9 cellular contexts compared by ENCODE assay signal in the genomic region with DNA sequence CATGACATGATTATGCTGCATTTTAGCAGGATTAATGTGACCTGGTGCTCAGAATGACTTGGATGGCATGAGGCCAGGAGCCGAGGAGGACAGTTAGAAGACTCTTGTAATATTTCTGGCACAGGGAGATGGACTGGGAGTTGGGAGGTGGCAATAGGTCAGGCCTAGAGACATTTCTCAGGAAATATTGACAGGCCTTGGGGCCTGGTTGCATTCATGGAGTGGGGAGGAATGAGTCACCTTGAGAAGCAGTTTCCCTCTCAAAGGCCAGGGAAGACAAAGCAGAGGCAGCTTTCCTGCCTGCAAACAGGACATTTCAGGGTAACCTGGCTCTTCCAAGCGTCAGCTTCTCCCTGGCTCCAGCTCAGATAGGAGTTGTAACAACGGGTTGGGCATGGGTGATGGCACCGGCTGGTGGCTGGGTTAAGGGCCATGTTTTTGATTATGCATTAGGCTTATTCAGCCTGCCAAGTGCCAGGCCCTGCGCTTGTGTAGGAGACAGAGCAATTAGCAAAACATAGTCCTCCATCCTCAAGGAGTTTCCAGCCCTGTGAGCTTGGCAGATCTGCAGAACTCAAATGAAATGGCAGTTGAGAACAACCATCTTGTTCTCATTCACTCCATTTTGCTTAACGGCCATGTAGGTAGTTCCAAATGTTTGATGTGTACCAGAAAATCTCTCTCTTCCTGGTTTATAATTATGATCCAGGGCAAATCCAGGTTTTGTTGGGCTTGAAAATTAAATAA. TPM values are rescaled to one million over a fixed set of nuclear protein-coding genes. Genes with fewer than 3 reads are reported as not detected.
DNase-seq lines count a peak whose midpoint lies in the region; ATAC-seq and TF ChIP-seq lines count a peak whose summit lies in the region.
"Had no signal": no experiment of that assay in that cellular context is flagged by ENCODE, and none has a peak within 500 bp of the region (broad histone marks: within the 10 kb centered on the region; RNA-seq: fewer than 3 reads in every experiment).

No MANE protein-coding gene starts in this region.

- H3K36me3 Mint-ChIP-seq in activated CD4-positive, alpha-beta T cell treated with anti-CD3 and anti-CD28 coated beads, Interleukin-2, amount 10 ng/mL, durations not matched to agents 24 days and 14 days (ENCODE audit: low read depth): peaks cover 8% of the 10 kb centered on the region

- no peak for TF ChIP-seq EP300 in stomach (IDR thresholded peaks at IDR 0.05)

- H3K27ac Mint-ChIP-seq in activated CD4-positive, alpha-beta T cell treated with anti-CD3 and anti-CD28 coated beads, Interleukin-2, amount 10 ng/mL, durations not matched to agents 24 days and 14 days: peak overlapping the region; percentile 36

- H3K4me1 ChIP-seq in fibroblast of lung (ENCODE audit: control insufficient read depth, extremely low read depth, insufficient read depth, low read length) (peaks cover 23% of the 10 kb centered on the region), stomach (peaks cover 29 to 62% (median 46%) of the 10 kb centered on the region in 4 donors), ascending aorta (peaks cover 11 to 18% of the 10 kb centered on the region in 2 donors), right lobe of liver (peaks cover 0 to 7% (median 0%) of the 10 kb centered on the region in 4 donors)

- H2AFZ ChIP-seq in SU-DHL-6 (ENCODE audit: low read depth, low read length, severe bottlenecking): peak overlapping the region; percentile 87
- H2AFZ ChIP-seq in fibroblast of lung (ENCODE audit: low read length): no peak overlapping the region

- DNase-seq in activated CD4-positive, alpha-beta T cell treated with anti-CD3 and anti-CD28 coated beads, Interleukin-2, amount 10 ng/mL, durations not matched to agents 24 days and 14 days: no peak
- DNase-seq in activated CD4-positive, alpha-beta T cell treated with anti-CD3 and anti-CD28 coated beads for 48 hours: no peak
- DNase-seq in fibroblast of lung (ENCODE audit: low read depth in 2 of 2): peak; percentile 35 to 58
- DNase-seq in stomach: no peak
- no peak for DNase-seq in ascending aorta (ENCODE audit: low spot score in 2 of 2)
- DNase-seq in right lobe of liver: no peak
- no peak for DNase-seq in mesenteric fat pad (ENCODE audit: low spot score)
- DNase-seq: activated effector memory CD4-positive, alpha-beta T cell treated with Interleukin-2 at 50 U/mL for 16 hours had no signal

- ATAC-seq in right lobe of liver: no peak

- no peak overlapping the region for H3K27ac ChIP-seq in SU-DHL-6 (ENCODE audit: low read depth, low read length)
- no peak overlapping the region for H3K27ac ChIP-seq in fibroblast of lung (ENCODE audit: insufficient read depth, low read length)
- H3K27ac ChIP-seq in stomach: peak overlapping the region in 4 of 5 donors; percentile 65 to 95 (median 90)
- H3K27ac ChIP-seq in ascending aorta: peak overlapping the region in 1 of 2 donors; percentile 99
- no peak overlapping the region for H3K27ac ChIP-seq in right lobe of liver

- no peaks in the 10 kb centered on the region for H3K9me3 ChIP-seq in SU-DHL-6 (ENCODE audit: insufficient read depth, low read length)
- no peaks in the 10 kb centered on the region for H3K9me3 ChIP-seq in fibroblast of lung (ENCODE audit: control insufficient read depth, insufficient read depth, low read depth, low read length)
- no peaks in the 10 kb centered on the region for H3K9me3 ChIP-seq in stomach
- H3K9me3 ChIP-seq in ascending aorta: no peaks in the 10 kb centered on the region
- H3K9me3 ChIP-seq in right lobe of liver: no peaks in the 10 kb centered on the region

- H3K36me3 ChIP-seq in SU-DHL-6 (ENCODE audit: low read length): no peaks in the 10 kb centered on the region
- peaks cover 3% of the 10 kb centered on the region for H3K36me3 ChIP-seq in fibroblast of lung (ENCODE audit: control insufficient read depth, insufficient read depth, low read length)
- H3K36me3 ChIP-seq in stomach: no peaks in the 10 kb centered on the region
- no peaks in the 10 kb centered on the region for H3K36me3 ChIP-seq in ascending aorta
- H3K36me3 ChIP-seq in right lobe of liver: no peaks in the 10 kb centered on the region

- peaks cover 27% of the 10 kb centered on the region for H3K4me1 Mint-ChIP-seq in activated CD4-positive, alpha-beta T cell treated with anti-CD3 and anti-CD28 coated beads, Interleukin-2, amount 10 ng/mL, durations not matched to agents 24 days and 14 days

- WGBS in stomach, 5 donors: 47 to 70% (median 53%) methylated on average over 6 of the region's 6 CpGs
- WGBS in right lobe of liver (ENCODE audit: insufficient coverage, low coverage, low lambda C conversion rate, missing lambda C conversion rate): 67% methylated on average over 3 of the region's 6 CpGs

- no peaks in the 10 kb centered on the region for H3K9me3 Mint-ChIP-seq in activated CD4-positive, alpha-beta T cell treated with anti-CD3 and anti-CD28 coated beads, Interleukin-2, amount 10 ng/mL, durations not matched to agents 24 days and 14 days

- H3K9ac ChIP-seq in SU-DHL-6 (ENCODE audit: low read length): no peak overlapping the region
- no peak overlapping the region for H3K9ac ChIP-seq in fibroblast of lung (ENCODE audit: insufficient read depth, low read length)

- TF ChIP-seq CTCF in SU-DHL-6 (IDR thresholded peaks at IDR 0.05; ENCODE audit: insufficient read depth, low read length, poor library complexity, severe bottlenecking): no peak
- no peak for TF ChIP-seq CTCF in fibroblast of lung (conservative IDR thresholded peaks at IDR 0.05 in 1 of 2, IDR thresholded peaks at IDR 0.05 in 1 of 2; ENCODE audit: low read depth in 1 of 2, low read length in 2 of 2)
- no peak for TF ChIP-seq CTCF in stomach (IDR thresholded peaks at IDR 0.05)
- TF ChIP-seq CTCF in ascending aorta (IDR thresholded peaks at IDR 0.05): no peak
- no peak for TF ChIP-seq CTCF in right lobe of liver (IDR thresholded peaks at IDR 0.05)

- intact Hi-C loops in activated CD4-positive, alpha-beta T cell treated with anti-CD3 and anti-CD28 coated beads, Interleukin-2, amount 10 ng/mL, durations not matched to agents 24 days and 14 days (cut with micrococcal nuclease): no loop called here
- intact Hi-C loops in stomach (cut with DNase I; ENCODE audit: low total_unique reads) (no loop called here), ascending aorta (cut with DNase I) (loop anchor here (5.0 kb wide), 1 partner anchor 61 kb away; no protein-coding TSS in a partner anchor), right lobe of liver (cut with DNase I) (no loop called here)

- no peak overlapping the region for H3K4me3 Mint-ChIP-seq in activated CD4-positive, alpha-beta T cell treated with anti-CD3 and anti-CD28 coated beads, Interleukin-2, amount 10 ng/mL, durations not matched to agents 24 days and 14 days

- H4K20me1 ChIP-seq in SU-DHL-6 (ENCODE audit: low read depth, low read length) (no peaks in the 10 kb centered on the region), fibroblast of lung (ENCODE audit: control insufficient read depth, extremely low read depth, insufficient read depth, low read length) (no peaks in the 10 kb centered on the region)

- H3K27me3 ChIP-seq in SU-DHL-6 (ENCODE audit: low read length): no peaks in the 10 kb centered on the region
- no peaks in the 10 kb centered on the region for H3K27me3 ChIP-seq in fibroblast of lung (ENCODE audit: control insufficient read depth, insufficient read depth, low read length)
- no peaks in the 10 kb centered on the region for H3K27me3 ChIP-seq in stomach
- no peaks in the 10 kb centered on the region for H3K27me3 ChIP-seq in ascending aorta
- H3K27me3 ChIP-seq in right lobe of liver: no peaks in the 10 kb centered on the region

- H3K79me2 ChIP-seq in SU-DHL-6 (ENCODE audit: insufficient read depth, low read length) (peaks cover 17% of the 10 kb centered on the region; the same call in 1 of the 2 replicates), fibroblast of lung (ENCODE audit: control insufficient read depth, insufficient read depth, low read length) (peaks cover 29% of the 10 kb centered on the region)

- no peaks in the 10 kb centered on the region for H3K9me2 ChIP-seq in SU-DHL-6 (replicated peaks; ENCODE audit: insufficient read depth, low read length)

- peaks cover 13% of the 10 kb centered on the region for H3F3A ChIP-seq in SU-DHL-6 (ENCODE audit: insufficient read depth)

- H3K4me3 ChIP-seq in SU-DHL-6 (ENCODE audit: insufficient read depth, low read length, poor library complexity, severe bottlenecking): no peak overlapping the region
- no peak overlapping the region for H3K4me3 ChIP-seq in fibroblast of lung (replicated peaks in 1 of 4; ENCODE audit: control extremely low read depth in 1 of 4, insufficient read depth in 1 of 4, low read depth in 3 of 4, low read length in 4 of 4)
- no peak overlapping the region for H3K4me3 ChIP-seq in stomach
- H3K4me3 ChIP-seq in ascending aorta: no peak overlapping the region
- no peak overlapping the region for H3K4me3 ChIP-seq in right lobe of liver

- no peak for TF ChIP-seq POLR2A in stomach (IDR thresholded peaks at IDR 0.05)
- TF ChIP-seq POLR2A in right lobe of liver (IDR thresholded peaks at IDR 0.05): no peak

- H3K27me3 Mint-ChIP-seq in activated CD4-positive, alpha-beta T cell treated with anti-CD3 and anti-CD28 coated beads, Interleukin-2, amount 10 ng/mL, durations not matched to agents 24 days and 14 days: no peaks in the 10 kb centered on the region

- H3K4me2 ChIP-seq in SU-DHL-6 (ENCODE audit: low read depth, low read length, poor library complexity, severe bottlenecking) (no peak overlapping the region), fibroblast of lung (ENCODE audit: extremely low read depth, insufficient read depth, low read length) (peak overlapping the region; percentile 52)

RNA-seq across cellular contexts. Expression of a gene that starts 38.2 kb away (rescaled TPM):
- 183 and 185 TPM in 2 replicates for total RNA-seq in activated CD4-positive, alpha-beta T cell treated with anti-CD3 and anti-CD28 coated beads, Interleukin-2, amount 10 ng/mL, durations not matched to agents 24 days and 14 days
- total RNA-seq in fibroblast of lung (106 and 172 TPM in 2 replicates), stomach (10 to 100 TPM; 32.7 to 60.9 (median 54.5) TPM), ascending aorta (128 TPM), right lobe of liver (10 to 100 TPM in 2 of 6 experiments, 1 to 10 TPM in 4; 4.2 to 28.0 (median 7.2) TPM), mesenteric fat pad (109 TPM)
- polyA plus RNA-seq in fibroblast of lung (60.6 and 86.2 TPM in 2 replicates), stomach (10 to 100 TPM; 42.6 to 48.0 (median 43.7) TPM)
- polyA plus RNA-seq in fibroblast of lung (2012): 99.0 and 147 TPM in 2 replicates
- polyA minus RNA-seq in fibroblast of lung (ENCODE audit: low replicate concordance): 114 and 174 TPM in 2 replicates

Comparison
In these comparisons a context has a peak if more than half of its experiments do, and no peak if none do; other contexts are left out.
1. DNase-seq: peak in fibroblast of lung (2 of 2); none in activated CD4-positive, alpha-beta T cell treated with anti-CD3 and anti-CD28 coated beads, Interleukin-2, amount 10 ng/mL, durations not matched to agents 24 days and 14 days (single experiment), activated CD4-positive, alpha-beta T cell treated with anti-CD3 and anti-CD28 coated beads for 48 hours (single experiment), stomach (single experiment), ascending aorta (0 of 2), right lobe of liver (0 of 3) and mesenteric fat pad (single experiment).
2. H3K27ac ChIP-seq: peak in stomach (4 of 5); none in SU-DHL-6 (single experiment), fibroblast of lung (single experiment) and right lobe of liver (0 of 3).